ENCODE assay signal across 1 cellular context in genomic region chr6:107083047-107083768, GRCh38.
TF ChIP-seq lines count a peak whose summit lies in the region.

No MANE protein-coding gene starts in this region.

TF ChIP-seq in GM12878, 131 proteins besides CTCF, POLR2A, EP300 and RAD21 (continued from another document):
- no peak for TF ChIP-seq ZBTB33 (IDR thresholded peaks at IDR 0.05)
- peak in 1 of 2 experiments; percentile 54; a peak in 2 of 4 replicates for TF ChIP-seq BHLHE40 (IDR thresholded peaks at IDR 0.05; ENCODE audit: borderline replicate concordance in 1 of 2, low read depth in 2 of 2, low read length in 1 of 2)
- no peak for TF ChIP-seq GABPA (IDR thresholded peaks at IDR 0.05; ENCODE audit: low read depth)
- no peak for TF ChIP-seq MYB (IDR thresholded peaks at IDR 0.05; ENCODE audit: borderline replicate concordance, low read depth, low read length)
- TF ChIP-seq IKZF2 (IDR thresholded peaks at IDR 0.05), result peak; percentile 47 to 73; a peak in 3 of 4 replicates
- peak; percentile 65 for TF ChIP-seq MTA2 (IDR thresholded peaks at IDR 0.05; ENCODE audit: low read depth)
- no peak for TF ChIP-seq TARDBP (IDR thresholded peaks at IDR 0.05; ENCODE audit: borderline replicate concordance)
- no peak for TF ChIP-seq RELA (IDR thresholded peaks at IDR 0.05; ENCODE audit: borderline replicate concordance, partially characterized antibody)
- 0 out of 2 replicates have a peak, but pooled peaks have one; percentile 27 for TF ChIP-seq EED (IDR thresholded peaks at IDR 0.05; ENCODE audit: low read depth)
- TF ChIP-seq BACH1 (IDR thresholded peaks at IDR 0.05; ENCODE audit: borderline replicate concordance), result 0 out of 2 replicates have a peak, but pooled peaks have one; percentile 37
- TF ChIP-seq RUNX3 (IDR thresholded peaks at IDR 0.05; ENCODE audit: low read length), result peak; percentile 88
- no peak for TF ChIP-seq NR2C1 (IDR thresholded peaks at IDR 0.05)
- TF ChIP-seq NFIC (IDR thresholded peaks at IDR 0.05; ENCODE audit: low read depth, low read length), result 0 out of 2 replicates have a peak, but pooled peaks have one; percentile 45
- TF ChIP-seq HDGF (IDR thresholded peaks at IDR 0.05), result no peak
- TF ChIP-seq MAX (IDR thresholded peaks at IDR 0.05; ENCODE audit: low read depth, low read length), result no peak
- TF ChIP-seq, protein P1, sequence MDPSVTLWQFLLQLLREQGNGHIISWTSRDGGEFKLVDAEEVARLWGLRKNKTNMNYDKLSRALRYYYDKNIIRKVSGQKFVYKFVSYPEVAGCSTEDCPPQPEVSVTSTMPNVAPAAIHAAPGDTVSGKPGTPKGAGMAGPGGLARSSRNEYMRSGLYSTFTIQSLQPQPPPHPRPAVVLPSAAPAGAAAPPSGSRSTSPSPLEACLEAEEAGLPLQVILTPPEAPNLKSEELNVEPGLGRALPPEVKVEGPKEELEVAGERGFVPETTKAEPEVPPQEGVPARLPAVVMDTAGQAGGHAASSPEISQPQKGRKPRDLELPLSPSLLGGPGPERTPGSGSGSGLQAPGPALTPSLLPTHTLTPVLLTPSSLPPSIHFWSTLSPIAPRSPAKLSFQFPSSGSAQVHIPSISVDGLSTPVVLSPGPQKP (IDR thresholded peaks at IDR 0.05; ENCODE audit: low read depth, low read length), result no peak
- 0 out of 2 replicates have a peak, but pooled peaks have one; percentile 54 for TF ChIP-seq IKZF1 (conservative IDR thresholded peaks at IDR 0.05)
- peak; percentile 59; the same call in 1 of the 2 replicates for TF ChIP-seq BCL11A (IDR thresholded peaks at IDR 0.05; ENCODE audit: low read depth, low read length)
- TF ChIP-seq, protein P2, sequence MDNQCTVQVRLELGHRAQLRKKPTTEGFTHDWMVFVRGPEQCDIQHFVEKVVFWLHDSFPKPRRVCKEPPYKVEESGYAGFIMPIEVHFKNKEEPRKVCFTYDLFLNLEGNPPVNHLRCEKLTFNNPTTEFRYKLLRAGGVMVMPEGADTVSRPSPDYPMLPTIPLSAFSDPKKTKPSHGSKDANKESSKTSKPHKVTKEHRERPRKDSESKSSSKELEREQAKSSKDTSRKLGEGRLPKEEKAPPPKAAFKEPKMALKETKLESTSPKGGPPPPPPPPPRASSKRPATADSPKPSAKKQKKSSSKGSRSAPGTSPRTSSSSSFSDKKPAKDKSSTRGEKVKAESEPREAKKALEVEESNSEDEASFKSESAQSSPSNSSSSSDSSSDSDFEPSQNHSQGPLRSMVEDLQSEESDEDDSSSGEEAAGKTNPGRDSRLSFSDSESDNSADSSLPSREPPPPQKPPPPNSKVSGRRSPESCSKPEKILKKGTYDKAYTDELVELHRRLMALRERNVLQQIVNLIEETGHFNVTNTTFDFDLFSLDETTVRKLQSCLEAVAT (IDR thresholded peaks at IDR 0.05), result peak; percentile 36; the same call in 1 of the 2 replicates
- peak; percentile 86 for TF ChIP-seq PAX5 (IDR thresholded peaks at IDR 0.05; ENCODE audit: borderline replicate concordance, low read depth, low read length)
- peak; percentile 83 for TF ChIP-seq IRF4 (IDR thresholded peaks at IDR 0.05; ENCODE audit: low read depth, low read length)
- TF ChIP-seq JUNB (IDR thresholded peaks at IDR 0.05), result peak; percentile 75
- peak; percentile 52; the same call in 1 of the 2 replicates for TF ChIP-seq DPF2 (IDR thresholded peaks at IDR 0.05)
- no peak for TF ChIP-seq JUND (IDR thresholded peaks at IDR 0.05; ENCODE audit: low read depth, low read length)
TF ChIP-seq in GM12878: peak in this region for 16.
